In the genomic region with DNA sequence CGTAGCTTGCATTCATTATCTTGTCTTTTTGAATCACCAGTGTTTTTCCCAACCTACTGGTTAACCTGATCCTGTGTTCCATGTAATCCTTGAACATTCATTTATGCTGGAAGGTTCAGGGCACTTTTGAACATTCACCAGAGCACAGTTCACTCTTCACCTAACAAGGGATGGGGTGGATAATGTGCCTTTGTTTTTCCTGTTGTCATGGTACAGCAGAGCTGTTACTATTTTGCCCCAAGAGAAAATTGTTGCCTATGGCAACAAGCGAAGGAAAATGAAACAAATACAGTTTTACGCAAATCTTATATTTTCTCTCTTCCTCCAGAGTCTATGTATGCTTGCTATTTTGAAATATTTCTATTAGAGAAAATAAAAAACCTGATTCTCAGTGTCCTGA, we compare ENCODE assay signal across 29 cellular contexts.
DNase-seq lines count a peak whose midpoint lies in the region; ATAC-seq and TF ChIP-seq lines count a peak whose summit lies in the region.
"Had no signal": no experiment of that assay in that cellular context is flagged by ENCODE, and none has a peak within 500 bp of the region (broad histone marks: within the 10 kb centered on the region; RNA-seq: fewer than 3 reads in every experiment).

No MANE protein-coding gene starts in this region.

- no peaks in the 10 kb centered on the region for H3K36me3 ChIP-seq in mesenchymal stem cell (ENCODE audit: control insufficient read depth in 1 of 2, insufficient read depth in 2 of 2, low read depth in 1 of 2, low read length in 2 of 2)
- H3K36me3 ChIP-seq: BE2C, cardiac muscle cell, SJSA1 had no signal

- no peak overlapping the region for H3K14ac ChIP-seq in mesenchymal stem cell (ENCODE audit: low read length in 2 of 2)

- H2BK5ac ChIP-seq in mesenchymal stem cell (ENCODE audit: low read depth, low read length, poor library complexity, severe bottlenecking) = no peak overlapping the region

- no peak overlapping the region for H3K4ac ChIP-seq in mesenchymal stem cell (ENCODE audit: low read depth in 1 of 2, low read length in 2 of 2)

- TF ChIP-seq CTCF in AG10803 (conservative IDR thresholded peaks at IDR 0.05; ENCODE audit: low read length) = no peak

- H3K4me2 ChIP-seq in mesenchymal stem cell (ENCODE audit: low read length, poor library complexity, severe bottlenecking) = no peak overlapping the region

- peak; percentile 21 for DNase-seq in AG10803 (ENCODE audit: low read depth)
- DNase-seq in HT-29 (ENCODE audit: low spot score) = peak; percentile 33
- peak; percentile 7 for DNase-seq in fibroblast of gingiva (ENCODE audit: low read depth)
- peak; percentile 18 for DNase-seq in mesenchymal stem cell
- no peak for DNase-seq in ureter (ENCODE audit: low spot score)
- no peak for DNase-seq in caudate nucleus (lab: John Stamatoyannopoulos, UW)
- DNase-seq in occipital lobe (lab: John Stamatoyannopoulos, UW) = no peak
- DNase-seq: activated B cell treated with CpG ODN at 0.5 μM for 24 hours; activated CD4-positive, alpha-beta T cell treated with anti-CD3 and anti-CD28 coated beads, Interleukin-2, amount 10 ng/mL, durations not matched to agents 7 days and 5 days; activated effector memory CD4-positive, alpha-beta T cell treated with anti-CD3 and anti-CD28 coated beads, Interleukin-2, amount 50 U/mL, for 16 hours; activated naive CD8-positive, alpha-beta T cell treated with anti-CD3 and anti-CD28 coated beads for 36 hours; activated T-cell treated with anti-CD3 and anti-CD28 coated beads, Interleukin-2, amount 50 U/mL, for 1 hour; aorta; BE2C; CD8-positive, alpha-beta memory T cell; effector CD8-positive, alpha-beta T cell; foreskin fibroblast; H7; kidney; natural killer cell; NCI-H146; NCI-H446 treated with DMSO at 0.1 percent for 48 hours; stimulated activated CD4-positive, alpha-beta T cell treated with anti-CD3 and anti-CD28 coated beads, Interleukin-1b, Interleukin-23, amount 100 ng/mL, for 48 hours; stimulated activated naive CD8-positive, alpha-beta T cell treated with anti-CD3 and anti-CD28 coated beads, Interleukin-15, Interleukin-2, amounts not matched to agents 100 U/mL and 50 U/mL, for 24 hours had no signal

- no peak overlapping the region for H4K91ac ChIP-seq in mesenchymal stem cell (ENCODE audit: low read length)

- no peak overlapping the region for H2AFZ ChIP-seq in mesenchymal stem cell (ENCODE audit: low read depth, low read length)

- no peak overlapping the region for H2BK12ac ChIP-seq in mesenchymal stem cell (ENCODE audit: low read length in 2 of 2)

- H3K23ac ChIP-seq in mesenchymal stem cell (ENCODE audit: low read length in 2 of 2) = no peak overlapping the region

- peak overlapping the region; percentile 70 for H3K9ac ChIP-seq in mesenchymal stem cell (ENCODE audit: low read length)

- peaks cover 2% of the 10 kb centered on the region for H3K4me1 ChIP-seq in mesenchymal stem cell (ENCODE audit: control insufficient read depth, insufficient read depth, low read depth, low read length)
- H3K4me1 ChIP-seq: BE2C, SJSA1 had no signal

- H3K4me3 ChIP-seq in AG10803 (ENCODE audit: low read length) = no peak overlapping the region
- no peak overlapping the region for H3K4me3 ChIP-seq in mesenchymal stem cell (ENCODE audit: insufficient read depth in 1 of 2, low read depth in 1 of 2, low read length in 2 of 2)
- H3K4me3 ChIP-seq: cardiac muscle cell, coronary artery, SJSA1, skin epidermis had no signal

- no peak overlapping the region for H2AK5ac ChIP-seq in mesenchymal stem cell (ENCODE audit: low read length, severe bottlenecking)

- H3K27ac ChIP-seq in mesenchymal stem cell (ENCODE audit: low read length, poor library complexity, severe bottlenecking) = no peak overlapping the region
- H3K27ac ChIP-seq in caudate nucleus (ENCODE audit: low read depth, low read length) = no peak overlapping the region
- H3K27ac ChIP-seq: cardiac muscle cell, coronary artery, SJSA1, skin epidermis had no signal

- H2BK15ac ChIP-seq in mesenchymal stem cell (ENCODE audit: low read depth, poor library complexity, severe bottlenecking) = no peak overlapping the region

- no peak for ATAC-seq in HG02970 (IDR thresholded peaks at IDR 0.05; ENCODE audit: low FRiP score, unreplicated experiment)
- ATAC-seq: natural killer cell; stimulated activated naive CD8-positive, alpha-beta T cell treated with anti-CD3 and anti-CD28 coated beads, Interleukin-15, Interleukin-2, amounts not matched to agents 100 U/mL and 50 U/mL, for 24 hours had no signal

- H2BK120ac ChIP-seq in mesenchymal stem cell (ENCODE audit: low read depth, low read length) = no peak overlapping the region

- no peak overlapping the region for H3K18ac ChIP-seq in mesenchymal stem cell (ENCODE audit: low read depth in 1 of 2, low read length in 2 of 2)

- no peak overlapping the region for H4K8ac ChIP-seq in mesenchymal stem cell (ENCODE audit: low read length)

- no peaks in the 10 kb centered on the region for H3K79me1 ChIP-seq in mesenchymal stem cell (replicated peaks; ENCODE audit: low read length, poor library complexity, severe bottlenecking)

- 59% methylated on average over 1 of the region's 3 CpGs for WGBS in mesenchymal stem cell

- no peaks in the 10 kb centered on the region for H3K27me3 ChIP-seq in mesenchymal stem cell (ENCODE audit: control insufficient read depth in 1 of 2, insufficient read depth in 1 of 2, low read length in 2 of 2)
- H3K27me3 ChIP-seq: BE2C, cardiac muscle cell had no signal

- no peaks in the 10 kb centered on the region for H3K9me3 ChIP-seq in mesenchymal stem cell (ENCODE audit: control insufficient read depth, low read length)
- H3K9me3 ChIP-seq: BE2C, SJSA1 had no signal

Comparison
In these comparisons a context has a peak if more than half of its experiments do, and no peak if none do; other contexts are left out.
1. DNase-seq: peak in AG10803 (single experiment), HT-29 (single experiment), fibroblast of gingiva (single experiment) and mesenchymal stem cell (single experiment); none in ureter (single experiment), caudate nucleus (0 of 61) and occipital lobe (single experiment).